16 cellular contexts compared by ENCODE assay signal in the genomic region with DNA sequence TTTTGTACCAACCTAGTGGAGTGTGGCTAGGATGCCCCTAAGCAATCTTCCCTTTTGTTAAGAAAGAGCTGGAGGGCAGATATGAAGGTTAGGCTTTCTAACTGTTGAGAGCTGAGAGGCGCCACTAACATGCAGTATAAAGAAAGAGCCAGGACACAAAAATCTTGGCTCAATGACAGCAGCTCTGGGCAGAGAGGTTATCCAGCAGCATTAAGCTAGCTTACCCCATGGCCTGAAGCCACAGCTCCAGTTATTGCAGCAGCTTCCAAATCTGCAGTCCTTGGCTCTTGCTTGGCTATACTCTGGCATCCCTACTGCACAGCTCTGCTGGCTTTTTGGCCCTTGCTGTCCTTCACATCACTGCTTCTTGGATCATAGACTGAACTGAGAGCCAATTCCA.
DNase-seq lines count a peak whose midpoint lies in the region; ATAC-seq and TF ChIP-seq lines count a peak whose summit lies in the region.
"Had no signal": no experiment of that assay in that cellular context is flagged by ENCODE, and none has a peak within 500 bp of the region (broad histone marks: within the 10 kb centered on the region; RNA-seq: fewer than 3 reads in every experiment).

No MANE protein-coding gene starts in this region.

- H3K27me3 ChIP-seq in stomach = no peaks in the 10 kb centered on the region
- H3K27me3 ChIP-seq: SJSA1, tibial artery had no signal

- no peaks in the 10 kb centered on the region for H3K9me3 ChIP-seq in stomach
- H3K9me3 ChIP-seq: SJSA1, tibial artery had no signal

- 4 to 50% (median 25%) methylated on average over 1 of the region's 1 CpG for WGBS in stomach, 5 donors

- no peaks in the 10 kb centered on the region for H3K36me3 ChIP-seq in stomach
- H3K36me3 ChIP-seq: SJSA1, tibial artery had no signal

- peaks cover 0 to 9% (median 0%) of the 10 kb centered on the region in 4 donors for H3K4me1 ChIP-seq in stomach
- H3K4me1 ChIP-seq: SJSA1, tibial artery had no signal

- peak; percentile 100 for ATAC-seq in left ventricle myocardium superior
- ATAC-seq in HG03571 (IDR thresholded peaks at IDR 0.05; ENCODE audit: unreplicated experiment) = no peak
- no peak for ATAC-seq in HG02763 (IDR thresholded peaks at IDR 0.05; ENCODE audit: unreplicated experiment)
- ATAC-seq: activated T-helper 17 cell treated with anti-CD3 and anti-CD28 coated beads, Interleukin-2, amount 50 U/mL, for 72 hours; effector memory CD8-positive, alpha-beta T cell; GM12878; natural killer cell had no signal

- no peak for TF ChIP-seq POLR2A in stomach (IDR thresholded peaks at IDR 0.05)

- intact Hi-C loops in left ventricle myocardium superior (cut with micrococcal nuclease) = no loop called here
- intact Hi-C loops in stomach (cut with DNase I; ENCODE audit: low total_unique reads) = no loop called here

- H3K4me3 ChIP-seq in astrocyte of the spinal cord (ENCODE audit: low read depth, low read length) (no peak overlapping the region), stomach (no peak overlapping the region)
- H3K4me3 ChIP-seq: GM12878, SJSA1, tibial artery had no signal

- in situ Hi-C loops in astrocyte of the spinal cord (cut with HindIII; ENCODE audit: low sequenced_read_pairs) = no loop called here

- no peak for TF ChIP-seq CTCF in astrocyte of the spinal cord (IDR thresholded peaks at IDR 0.05; ENCODE audit: low read depth, low read length)
- TF ChIP-seq CTCF in stomach (IDR thresholded peaks at IDR 0.05) = no peak

- TF ChIP-seq EP300 in stomach (IDR thresholded peaks at IDR 0.05) = no peak

- peak; percentile 28 for DNase-seq in M059J (ENCODE audit: low read depth)
- DNase-seq in astrocyte of the spinal cord (ENCODE audit: low read depth, low spot score) = peak; percentile 18
- peak; percentile 64 for DNase-seq in left ventricle myocardium superior
- peak; percentile 68 for DNase-seq in stomach
- no peak for DNase-seq in kidney tubule cell (ENCODE audit: low spot score)
- DNase-seq: activated CD4-positive, alpha-beta T cell treated with anti-CD3 and anti-CD28 coated beads, Interleukin-2, amount 50 U/mL, for 48 hours; effector memory CD8-positive, alpha-beta T cell; natural killer cell; NCI-H2081; stimulated activated CD4-positive, alpha-beta T cell treated with anti-CD3 and anti-CD28 coated beads, Interleukin-1b, Interleukin-23, amount 100 ng/mL, for 48 hours; tibial artery had no signal

- no peak overlapping the region for H3K27ac ChIP-seq in stomach
- H3K27ac ChIP-seq: SJSA1, tibial artery had no signal
